22 cellular contexts compared by ENCODE assay signal in the genomic region with DNA sequence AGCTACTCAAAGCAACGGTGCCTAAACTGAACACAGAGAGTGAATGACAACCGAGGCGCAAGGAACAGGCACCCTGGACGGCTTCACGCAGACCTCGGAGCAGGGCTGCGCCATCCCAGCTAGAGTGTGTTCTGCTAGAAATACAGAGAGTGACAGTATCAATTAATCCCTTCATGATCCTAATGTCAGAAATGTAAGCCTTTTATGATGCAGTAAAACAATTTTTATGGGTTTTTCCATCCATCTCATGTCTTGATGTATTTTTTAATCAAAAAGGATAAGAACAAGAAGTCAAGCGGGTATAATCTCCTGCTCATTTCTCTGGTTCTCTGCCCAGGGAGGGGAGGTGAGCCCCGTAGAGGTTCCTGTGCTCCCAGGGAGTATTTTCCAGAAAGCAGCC.
"Had no signal": no experiment of that assay in that cellular context is flagged by ENCODE, and none has a peak within 500 bp of the region (broad histone marks: within the 10 kb centered on the region; RNA-seq: fewer than 3 reads in every experiment).

No MANE protein-coding gene starts in this region.

- H3K9me3 Mint-ChIP-seq: dendritic cell treated with granulocyte-macrophage colony-stimulating factor and Interleukin-4, amounts not matched to agents 40 ng/mL and 50 ng/mL, for 4 days; endodermal cell had no signal

- DNase-seq: colonic mucosa; cortex of kidney; dermis blood vessel endothelial cell; dorsolateral prefrontal cortex; effector CD4-positive, alpha-beta T cell; effector CD8-positive, alpha-beta T cell; effector memory CD4-positive, alpha-beta T cell; effector memory CD8-positive, alpha-beta T cell; endodermal cell; erythroblast; esophagus squamous epithelium; foreskin fibroblast; foreskin keratinocyte; foreskin melanocyte; gastrocnemius medialis; glutamatergic neuron; head of caudate nucleus; heart left ventricle; heart right ventricle had no signal

- H3K27me3 Mint-ChIP-seq: dendritic cell treated with granulocyte-macrophage colony-stimulating factor and Interleukin-4, amounts not matched to agents 40 ng/mL and 50 ng/mL, for 4 days; effector memory CD8-positive, alpha-beta T cell had no signal

- H3K27ac Mint-ChIP-seq: dendritic cell treated with granulocyte-macrophage colony-stimulating factor and Interleukin-4, amounts not matched to agents 40 ng/mL and 50 ng/mL, for 4 days; effector memory CD8-positive, alpha-beta T cell; endodermal cell had no signal

- H3K4me3 Mint-ChIP-seq: dendritic cell treated with granulocyte-macrophage colony-stimulating factor and Interleukin-4, amounts not matched to agents 40 ng/mL and 50 ng/mL, for 4 days; effector memory CD8-positive, alpha-beta T cell; endodermal cell had no signal

- ATAC-seq: effector memory CD8-positive, alpha-beta T cell; esophagus mucosa; foreskin keratinocyte; gastrocnemius medialis; gastroesophageal sphincter; heart left ventricle; heart right ventricle had no signal
